8 cellular contexts compared by ENCODE assay signal in the genomic region with DNA sequence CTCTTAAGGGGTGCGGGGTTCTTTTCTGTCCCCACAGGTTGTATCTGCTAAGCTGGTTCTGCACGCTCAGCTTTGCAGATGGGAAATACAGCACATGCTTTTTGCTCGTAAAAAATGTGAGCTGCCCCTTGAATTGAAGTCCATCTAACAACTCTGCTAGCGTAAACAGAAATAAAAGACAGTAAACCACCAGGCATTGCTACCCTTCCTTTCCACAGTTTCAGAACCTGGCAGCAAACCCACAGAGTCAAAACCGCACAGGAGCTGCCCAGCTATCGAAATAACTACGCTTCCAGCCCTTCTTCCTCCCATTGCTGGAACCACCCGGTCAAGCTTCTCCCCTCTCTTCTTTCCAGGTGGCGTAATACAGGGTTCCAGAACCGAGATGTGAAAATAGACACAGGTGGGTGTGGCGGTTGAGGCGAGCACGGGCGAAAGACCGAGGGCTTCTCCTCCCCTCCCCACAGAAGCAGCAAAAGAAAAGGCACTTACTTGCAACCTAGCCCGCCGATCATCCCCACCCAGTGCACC. TPM values are rescaled to one million over a fixed set of nuclear protein-coding genes. Genes with fewer than 3 reads are reported as not detected.
A peak's percentile ranks its signal among the peaks of the same experiment; 100 is the strongest.
DNase-seq lines count a peak whose midpoint lies in the region; ATAC-seq and TF ChIP-seq lines count a peak whose summit lies in the region.

No MANE protein-coding gene starts in this region.

- no peaks in the 10 kb centered on the region for H3K27me3 Mint-ChIP-seq in chondrocyte (ENCODE audit: low read depth)

- H3K9me3 Mint-ChIP-seq in chondrocyte (ENCODE audit: low read depth): no peaks in the 10 kb centered on the region

- peak overlapping the region; percentile 77 for H3K27ac Mint-ChIP-seq in chondrocyte (ENCODE audit: unreplicated experiment)

- H3K36me3 Mint-ChIP-seq in chondrocyte (ENCODE audit: low read depth): no peaks in the 10 kb centered on the region

- H3K36me3 ChIP-seq in A673 (ENCODE audit: insufficient read depth, low read length, poor library complexity, severe bottlenecking) (no peaks in the 10 kb centered on the region), MG63 (no peaks in the 10 kb centered on the region), mucosa of descending colon (ENCODE audit: low read depth) (no peaks in the 10 kb centered on the region)

- H3K9me3 ChIP-seq in A673 (ENCODE audit: low read depth, low read length, poor library complexity, severe bottlenecking) (no peaks in the 10 kb centered on the region), MG63 (no peaks in the 10 kb centered on the region), mucosa of descending colon (no peaks in the 10 kb centered on the region)

- H3K4me3 ChIP-seq in A673 (ENCODE audit: low read depth, low read length, poor library complexity, severe bottlenecking) (peak overlapping the region; percentile 51), MG63 (peak overlapping the region; percentile 58), mucosa of descending colon (peak overlapping the region; percentile 28)

- TF ChIP-seq CTCF in A673 (conservative IDR thresholded peaks at IDR 0.05; ENCODE audit: low read depth, low read length) (no peak), chondrocyte (IDR thresholded peaks at IDR 0.05) (no peak), mucosa of descending colon (IDR thresholded peaks at IDR 0.05) (no peak)

- ATAC-seq in GM18502 (IDR thresholded peaks at IDR 0.05; ENCODE audit: poor library complexity, unreplicated experiment) (peak; percentile 27), mucosa of descending colon (peak; percentile 49), HG03354 (IDR thresholded peaks at IDR 0.05; ENCODE audit: poor library complexity, severe bottlenecking, unreplicated experiment) (no peak)

- H3K4me1 ChIP-seq in A673 (ENCODE audit: insufficient read depth, low read length, poor library complexity, severe bottlenecking) (peaks cover 19% of the 10 kb centered on the region), mucosa of descending colon (ENCODE audit: low read depth) (peaks cover 5% of the 10 kb centered on the region)

- no peak overlapping the region for H3K27ac ChIP-seq in A673 (ENCODE audit: low read depth, low read length, poor library complexity, severe bottlenecking)

- peak overlapping the region; percentile 97 for H3K4me3 Mint-ChIP-seq in chondrocyte (ENCODE audit: unreplicated experiment)

- no TSS peak for BruUV-seq in A673 (replicated peaks; lab: Mats Ljungman, UMichigan)

- POLR2A ChIA-PET in A673 (lab: Charles Lee; ENCODE audit: low non-redundant PET): no interaction called here

- no peaks in the 10 kb centered on the region for H3K27me3 ChIP-seq in A673 (replicated peaks; ENCODE audit: insufficient read depth, low read depth, low read length, poor library complexity)
- peaks cover 3% of the 10 kb centered on the region; the same call in 1 of the 2 replicates for H3K27me3 ChIP-seq in MG63

- DNase-seq in A673 (ENCODE audit: low spot score): no peak
- peak; percentile 4 for DNase-seq in MG63
- DNase-seq in chondrocyte (ENCODE audit: low spot score): no peak
- peak in 1 of 3 donors; percentile 47 for DNase-seq in mucosa of descending colon
- DNase-seq in activated gamma-delta T cell treated with Interleukin-2 at 50 U/mL for 16 hours: no peak
- DNase-seq in posterior vena cava (ENCODE audit: low spot score): no peak

- intact Hi-C loops in A673 (cut with micrococcal nuclease; ENCODE audit: unreplicated experiment): no loop called here
- intact Hi-C loops in mucosa of descending colon (cut with DNase I, micrococcal nuclease): no loop called here
- intact Hi-C loops in posterior vena cava (cut with DNase I): no loop called here

- peaks cover 46% of the 10 kb centered on the region for H3K4me1 Mint-ChIP-seq in chondrocyte (ENCODE audit: low read depth)

- CTCF ChIA-PET in A673 (lab: Charles Lee): interaction anchor here (0.9 kb wide), 1 partner anchor 14 kb away, joined by 3 read pairs; no protein-coding TSS in a partner anchor

RNA-seq across cellular contexts. Expression of gene SCN9A, which starts 0.5 kb away (rescaled TPM):
- 3.5 and 4.2 TPM in 2 replicates for total RNA-seq in A673 (2021)
- total RNA-seq in MG63 (2014; rRNA removed; shearing (Covaris generic); ENCODE audit: low replicate concordance): 2.1 and 2.2 TPM in 2 replicates
- total RNA-seq in chondrocyte: 30.1 to 32.8 TPM (median 31.0 TPM) in 3 replicates
- total RNA-seq in mucosa of descending colon: 10 to 100 TPM in 2 of 3 donors, 1 to 10 TPM in 1; 9.0 to 24.3 (median 23.3) TPM
- total RNA-seq in posterior vena cava: 1 to 10 TPM; 2.5 to 5.7 TPM
